Comparison of ENCODE assay signal across 8 cellular contexts in genomic region chr2:74529357-74530238, GRCh38. TPM values are rescaled to one million over a fixed set of nuclear protein-coding genes. Genes with fewer than 3 reads are reported as not detected.
DNase-seq lines count a peak whose midpoint lies in the region; ATAC-seq, FAIRE-seq and TF ChIP-seq lines count a peak whose summit lies in the region.

AUP1 (minus strand) TSS chr2:74529706; CDS start chr2:74529629, 77 bp downstream.
HTRA2 (plus strand) TSS chr2:74529933; CDS start chr2:74530007, 74 bp downstream.

- peak; percentile 35 for FAIRE-seq in urothelium cell line (lab: Jason Lieb, UNC)

- 0% methylated on average over 74 to 87 of the region's 87 CpGs for WGBS in psoas muscle, 3 donors

- H3K27me3 ChIP-seq in psoas muscle (ENCODE audit: insufficient read depth in 3 of 3, low read length in 2 of 3), result no peaks in the 10 kb centered on the region

- intact Hi-C loops in left ventricle myocardium superior (cut with micrococcal nuclease) (no loop called here), psoas muscle (cut with DNase I) (loop anchor here (2.0 to 5.0 kb wide), 4 partner anchors 21 to 1098 kb away; partner anchors contain the start of genes CCDC142 (in 2 of the 2), TTC31 (in 2 of the 2) and INO80B (in 1 of the 2))

- peaks cover 24% of the 10 kb centered on the region for H3K4me1 ChIP-seq in psoas muscle

- H3K36me3 ChIP-seq in psoas muscle (ENCODE audit: insufficient read depth in 1 of 2, low read depth in 1 of 2), result peaks cover 13 to 64% of the 10 kb centered on the region in 2 donors

- peak within 1 kb of the TSS; percentile 85 for H3K4me3 ChIP-seq in psoas muscle

- peak; percentile 82 for ATAC-seq in HG02885 (IDR thresholded peaks at IDR 0.05; ENCODE audit: poor library complexity, unreplicated experiment)
- peak; percentile 95 for ATAC-seq in left ventricle myocardium superior
- peak; percentile 95 to 97 (median 96) for ATAC-seq in psoas muscle

- no peak for TF ChIP-seq CTCF in psoas muscle (IDR thresholded peaks at IDR 0.05)

- DNase-seq in NCI-H187 (lab: John Stamatoyannopoulos, UW) (peak; percentile 70 to 94), T-helper 2 cell (peak; percentile 73 to 97 (median 83)), left ventricle myocardium superior (peak; percentile 99), psoas muscle (peak; percentile 99), urothelium cell line (ENCODE audit: low spot score) (peak; percentile 100)

- H3K9me3 ChIP-seq in psoas muscle, result no peaks in the 10 kb centered on the region

- peak; percentile 95 for TF ChIP-seq POLR2A in GM15510 (IDR thresholded peaks at IDR 0.05; ENCODE audit: borderline replicate concordance, extremely low read depth, insufficient read length)

- H3K27ac ChIP-seq in angular gyrus (ENCODE audit: low read depth, low read length), result peak within 1 kb of the TSS; percentile 62
- peak within 1 kb of the TSS; percentile 93 for H3K27ac ChIP-seq in psoas muscle

RNA-seq across cellular contexts. Expression of gene AUP1, which starts in this region (rescaled TPM):
- total RNA-seq in left ventricle myocardium superior (54.2 TPM), psoas muscle (10 to 100 TPM; 56.0 to 94.7 (median 84.6) TPM)
- polyA plus RNA-seq in psoas muscle, result 100 to 1,000 TPM; 123 to 205 (median 169) TPM

RNA-seq across cellular contexts. Expression of gene HTRA2, which starts in this region (rescaled TPM):
- total RNA-seq in left ventricle myocardium superior (28.5 TPM), psoas muscle (10 to 100 TPM; 23.0 to 30.9 (median 27.2) TPM)
- polyA plus RNA-seq in psoas muscle, result 10 to 100 TPM; 24.2 to 54.4 (median 41.8) TPM

Comparison
In these comparisons a context has a peak if more than half of its experiments do, and no peak if none do; other contexts are left out.
1. Peak in every context shown above with its lines: DNase-seq, ATAC-seq, H3K4me3 ChIP-seq and H3K27ac ChIP-seq.